Comparison of ENCODE assay signal across 8 cellular contexts in genomic region chrX:1652011-1652811, GRCh38. TPM values are rescaled to one million over a fixed set of nuclear protein-coding genes. Genes with fewer than 3 reads are reported as not detected.
DNase-seq lines count a peak whose midpoint lies in the region; ATAC-seq, FAIRE-seq and TF ChIP-seq lines count a peak whose summit lies in the region.
"Not testable (repeated sequence)": the region's sequence is repeated elsewhere in the genome, so short reads cannot be mapped to it uniquely, and the experiment has no call there.

No MANE protein-coding gene starts in this region.

- H3K4me1 ChIP-seq in Peyer's patch; HepG2 (ENCODE audit: insufficient read depth, low read length): not testable (repeated sequence)

- peak; percentile 68 for FAIRE-seq in HepG2 (lab: Jason Lieb, UNC)

- H3K9ac ChIP-seq in HepG2 (ENCODE audit: insufficient read depth, low read depth, low read length): not testable (repeated sequence)

- ATAC-seq in GM21526 (IDR thresholded peaks at IDR 0.05; ENCODE audit: low FRiP score, unreplicated experiment) (peak; percentile 45), HepG2 (peak; percentile 62)

- WGBS in HepG2 (ENCODE audit: low lambda C conversion rate): 50% methylated on average over 24 of the region's 25 CpGs

- H3K27me3 ChIP-seq in Peyer's patch; HepG2 (ENCODE audit: control insufficient read depth in 1 of 2, insufficient read depth in 2 of 2, low read length in 2 of 2): not testable (repeated sequence)

- not testable (repeated sequence) for H4K20me1 ChIP-seq in HepG2 (ENCODE audit: insufficient read depth, low read length)

- not testable (repeated sequence) for TF ChIP-seq POLR2A in Peyer's patch (IDR thresholded peaks at IDR 0.05); HepG2 (IDR thresholded peaks at IDR 0.05; ENCODE audit: insufficient read depth in 1 of 2, low read depth in 2 of 2, low read length in 2 of 2)

- not testable (repeated sequence) for TF ChIP-seq EP300 in HepG2 (IDR thresholded peaks at IDR 0.05; ENCODE audit: low read depth in 2 of 2, low read length in 2 of 2); HepG2 (CRISPR knock-in tag; IDR thresholded peaks at IDR 0.05; ENCODE audit: borderline replicate concordance)

- TF ChIP-seq CTCF in Peyer's patch (IDR thresholded peaks at IDR 0.05) (peak; percentile 60 to 84 (median 68)), HepG2 (CRISPR knock-in tag; IDR thresholded peaks at IDR 0.05) (peak; percentile 77)

- CTCF ChIA-PET in HepG2 (lab: Yijun Ruan, JAX; ENCODE audit: low intra/inter-chr PET ratio, low total read pairs): not testable (repeated sequence)

- DNase-seq in CD1c-positive myeloid dendritic cell (ENCODE audit: extremely low spot score) (peak; percentile 63), NCI-H1105 treated with DMSO at 0.1 percent for 48 hours (lab: John Stamatoyannopoulos, UW) (peak; percentile 15), Peyer's patch (peak in 2 of 3 donors; percentile 39 to 73), epithelial cell of prostate (ENCODE audit: low read depth, low spot score) (peak; percentile 3), HepG2 (ENCODE audit: low spot score) (peak; percentile 51)
- DNase-seq in activated T-cell treated with anti-CD3 and anti-CD28 coated beads, Interleukin-2, amount 50 U/mL, for 1 hour: peak; percentile 38
- peak; percentile 37 for DNase-seq in stimulated activated CD4-positive, alpha-beta T cell treated with anti-CD3 and anti-CD28 coated beads, Interleukin-15, amount 100 ng/mL, for 24 hours

- intact Hi-C loops in HepG2 (cut with micrococcal nuclease; ENCODE audit: unreplicated experiment): loop anchor here (1.0 kb wide), 2 partner anchors 941 to 975 kb away; no protein-coding TSS in a partner anchor

- TF ChIP-seq RAD21 in HepG2 (CRISPR knock-in tag; IDR thresholded peaks at IDR 0.05): not testable (repeated sequence)

- not testable (repeated sequence) for H3K27ac ChIP-seq in Peyer's patch; epithelial cell of prostate; HepG2 (ENCODE audit: extremely low read length, insufficient read depth, low read length)

- in situ Hi-C loops in HepG2 (cut with HindIII; ENCODE audit: extremely low pct_ligation_motif_present, low pct_unique_long_range_greater_than_20kb): not testable (repeated sequence)

- not testable (repeated sequence) for H3K4me2 ChIP-seq in HepG2 (ENCODE audit: low read depth, low read length)

- not testable (repeated sequence) for BruUV-seq in HepG2 (replicated peaks; lab: Mats Ljungman, UMichigan)

- H3K9me3 ChIP-seq in Peyer's patch; HepG2 (ENCODE audit: low read length): not testable (repeated sequence)

- POLR2A ChIA-PET in HepG2 (lab: Yijun Ruan, JAX): not testable (repeated sequence)

- H3K36me3 ChIP-seq in Peyer's patch; HepG2 (replicated peaks in 1 of 2; ENCODE audit: control insufficient read depth in 1 of 2, insufficient read depth in 2 of 2, low read length in 2 of 2): not testable (repeated sequence)

- H3K79me2 ChIP-seq in HepG2 (ENCODE audit: insufficient read depth, low read length): not testable (repeated sequence)

- H2AFZ ChIP-seq in HepG2 (ENCODE audit: low read length): not testable (repeated sequence)

- not testable (repeated sequence) for H3K4me3 ChIP-seq in Peyer's patch; HepG2 (replicated peaks in 1 of 3; ENCODE audit: insufficient read depth in 1 of 3, low read depth in 2 of 3, low read length in 3 of 3)

TF ChIP-seq in HepG2, 621 proteins besides CTCF, POLR2A, EP300 and RAD21:
- TF ChIP-seq ZNF460 (CRISPR knock-in tag; IDR thresholded peaks at IDR 0.05; ENCODE audit: borderline replicate concordance) (peak; percentile 49; the same call in 1 of the 2 replicates), CREB1 (IDR thresholded peaks at IDR 0.05) (peak; percentile 68; the same call in 1 of the 2 replicates), SMC3 (IDR thresholded peaks at IDR 0.05; ENCODE audit: low read length) (peak; percentile 61; the same call in 1 of the 2 replicates), ZBTB26 (CRISPR knock-in tag; IDR thresholded peaks at IDR 0.05; ENCODE audit: borderline replicate concordance) (peak; percentile 98), STAG1 (CRISPR knock-in tag; IDR thresholded peaks at IDR 0.05) (peak; percentile 64)
- not testable (repeated sequence) for TF ChIP-seq CREB1 (CRISPR knock-in tag; IDR thresholded peaks at IDR 0.05)

RNA-seq across cellular contexts. Expression of gene ASMT, which starts 37.4 kb away (rescaled TPM):
- total RNA-seq in Peyer's patch (10 to 100 TPM in 1 of 4 donors, not detected in 3; 12.4 TPM), HepG2 (2016; rRNA removed; fragmentation: Illumina TruSeq; extraction: Trizol) (not detected in 2 replicates)
- not detected in 2 replicates for total RNA-seq in HepG2 (2016; cell fraction: cytosol; rRNA removed; fragmentation: Illumina TruSeq; extraction: Trizol; ENCODE audit: low read depth)
- not detected in 2 replicates for total RNA-seq in HepG2 (2016; cell fraction: insoluble cytoplasmic fraction; rRNA removed; fragmentation: Illumina TruSeq; extraction: Trizol)
- not detected in 2 replicates for total RNA-seq in HepG2 (2016; cell fraction: membrane; rRNA removed; fragmentation: Illumina TruSeq; extraction: Trizol)
- not detected in 2 replicates for total RNA-seq in HepG2 (2016; cell fraction: nucleus; rRNA removed; fragmentation: Illumina TruSeq; extraction: Trizol)
- polyA plus RNA-seq in HepG2 (2011; rRNA removed): 0.04 and 0.33 TPM in 2 replicates
- polyA plus RNA-seq in HepG2 (2011; cell fraction: cytosol; rRNA removed): 0.04 and 0.06 TPM in 2 replicates
- polyA plus RNA-seq in HepG2 (2011; cell fraction: nucleus; rRNA removed): not detected in 2 replicates
- not detected in 2 replicates for polyA plus RNA-seq in HepG2 (2012)
- polyA plus RNA-seq in HepG2 (2016; cell fraction: cytosol; fragmentation: Illumina TruSeq; extraction: Trizol; ENCODE audit: low read depth): 0.14 TPM in 1 of 2 replicates, not detected in the other
- polyA plus RNA-seq in HepG2 (2016; cell fraction: insoluble cytoplasmic fraction; fragmentation: Illumina TruSeq; extraction: Trizol; ENCODE audit: low read depth): not detected in 2 replicates
- 0.15 TPM in 1 of 2 replicates, not detected in the other for polyA plus RNA-seq in HepG2 (2016; cell fraction: membrane; fragmentation: Illumina TruSeq; extraction: Trizol; ENCODE audit: low read depth)
- not detected in 2 replicates for polyA plus RNA-seq in HepG2 (2016; cell fraction: nucleus; fragmentation: Illumina TruSeq; extraction: Trizol; ENCODE audit: insufficient read depth, low read depth)
- polyA minus RNA-seq in HepG2 (2011; rRNA and poly(A)+ RNA removed; ENCODE audit: low replicate concordance): not detected in 2 replicates
- polyA minus RNA-seq in HepG2 (2011; cell fraction: cytosol; rRNA and poly(A)+ RNA removed): not detected in 2 replicates
- not detected in 2 replicates for polyA minus RNA-seq in HepG2 (2011; cell fraction: nucleus; rRNA and poly(A)+ RNA removed)

Comparison
In these comparisons a context has a peak if more than half of its experiments do, and no peak if none do; other contexts are left out.
1. DNase-seq: peak in every context shown above with its lines; median percentile 63 in CD1c-positive myeloid dendritic cell; 56 in Peyer's patch; 51 in HepG2; 38 in activated T-cell treated with anti-CD3 and anti-CD28 coated beads, Interleukin-2, amount 50 U/mL, for 1 hour; 37 in stimulated activated CD4-positive, alpha-beta T cell treated with anti-CD3 and anti-CD28 coated beads, Interleukin-15, amount 100 ng/mL, for 24 hours; 15 in NCI-H1105 treated with DMSO at 0.1 percent for 48 hours; 3 in epithelial cell of prostate.